In the genomic region with DNA sequence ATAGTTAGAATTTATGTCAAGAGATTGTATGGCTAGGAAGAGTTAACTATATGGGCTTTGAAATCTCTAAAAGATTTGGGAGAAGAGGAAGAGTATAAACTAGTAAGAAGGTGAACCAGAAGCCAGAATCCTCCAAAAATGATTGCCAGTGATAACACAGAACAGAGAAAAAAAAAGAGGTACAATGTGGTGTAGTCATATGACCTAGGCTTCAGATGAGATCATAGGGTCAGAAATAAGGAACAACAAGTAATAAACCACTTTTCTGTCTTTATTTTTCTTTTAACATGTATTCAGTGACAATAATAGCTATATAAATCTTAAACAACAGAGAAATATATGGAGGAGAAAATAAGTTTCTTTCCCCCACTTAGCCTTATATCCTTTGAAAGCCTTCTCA, we compare ENCODE assay signal across 1 cellular context.
TF ChIP-seq lines count a peak whose summit lies in the region.

No MANE protein-coding gene starts in this region.

TF ChIP-seq in WTC11, 78 proteins besides CTCF, POLR2A, EP300 and RAD21 (continued from another document):
- TF ChIP-seq ATF2 (CRISPR knock-in tag; IDR thresholded peaks at IDR 0.05; ENCODE audit: borderline replicate concordance, low read depth) (no peak), SMAD3 (CRISPR knock-in tag; IDR thresholded peaks at IDR 0.05; ENCODE audit: borderline replicate concordance) (no peak), TP53 (CRISPR knock-in tag; IDR thresholded peaks at IDR 0.05) (no peak)
